ENCODE assay signal across 14 cellular contexts in the genomic region with DNA sequence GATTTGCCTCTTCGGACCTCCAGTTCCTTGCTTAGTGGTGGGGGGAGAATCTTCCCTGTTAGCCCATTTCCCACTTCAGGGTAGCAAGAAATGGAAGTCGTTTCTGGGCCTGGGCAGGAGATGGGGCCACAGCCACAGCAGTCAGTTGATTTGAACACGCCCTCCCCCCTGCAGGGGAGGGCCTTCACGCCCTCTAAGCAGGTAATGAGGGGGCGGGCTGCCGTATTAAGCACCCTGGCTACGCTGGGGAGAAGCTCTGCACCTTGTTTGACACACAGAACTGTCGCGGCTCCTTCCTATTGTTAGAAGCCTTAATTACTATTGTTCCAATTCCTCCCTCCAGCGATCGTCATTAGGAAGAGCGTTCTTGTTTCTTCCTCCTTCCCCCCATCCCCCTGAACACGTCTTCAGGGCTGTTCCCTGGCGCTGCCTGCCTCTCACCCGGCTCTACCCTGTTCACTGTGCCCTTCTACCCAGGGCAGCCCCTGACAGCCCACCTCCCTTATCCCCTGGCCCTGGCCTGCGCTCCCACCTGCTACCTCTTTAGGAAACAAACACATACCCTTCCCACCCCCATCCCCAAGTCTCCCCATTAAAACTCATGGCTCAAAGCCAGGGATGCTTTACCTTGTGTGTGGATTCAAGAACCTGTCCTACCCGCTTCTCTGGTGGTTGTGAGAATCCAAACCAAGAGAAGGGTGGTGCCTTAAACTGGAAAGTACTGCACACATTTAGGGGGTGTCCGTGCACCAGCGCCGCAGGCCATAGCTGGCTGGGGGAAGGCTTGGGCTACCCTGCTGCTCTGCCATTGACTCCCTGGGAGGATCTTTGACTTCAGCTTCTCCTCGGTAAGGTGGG.
DNase-seq lines count a peak whose midpoint lies in the region; ATAC-seq and TF ChIP-seq lines count a peak whose summit lies in the region.
"Had no signal": no experiment of that assay in that cellular context is flagged by ENCODE, and none has a peak within 500 bp of the region (broad histone marks: within the 10 kb centered on the region; RNA-seq: fewer than 3 reads in every experiment).

No MANE protein-coding gene starts in this region.

- peaks cover 8% of the 10 kb centered on the region for H3K36me3 ChIP-seq in left ventricle myocardium inferior
- no peaks in the 10 kb centered on the region for H3K36me3 ChIP-seq in spleen
- H3K36me3 ChIP-seq: uterus had no signal

- no peaks in the 10 kb centered on the region for H3K9me3 ChIP-seq in left ventricle myocardium inferior (replicated peaks)
- H3K9me3 ChIP-seq in spleen: no peaks in the 10 kb centered on the region
- H3K9me3 ChIP-seq: uterus had no signal

- 62 to 81% (median 73%) methylated on average over 20 to 21 of the region's 21 CpGs for WGBS in spleen, 5 donors

- H3K27ac ChIP-seq in left ventricle myocardium inferior (replicated peaks) (peak overlapping the region; percentile 88), spleen (no peak overlapping the region)
- H3K27ac ChIP-seq: HL-60, uterus had no signal

- H3K27me3 Mint-ChIP-seq in glutamatergic neuron (ENCODE audit: unreplicated experiment): peaks cover 24% of the 10 kb centered on the region

- peaks cover 29% of the 10 kb centered on the region for H3K9me3 Mint-ChIP-seq in glutamatergic neuron (ENCODE audit: unreplicated experiment)
- H3K9me3 Mint-ChIP-seq: activated T-helper 1 cell treated with anti-CD3 and anti-CD28 coated beads, Interleukin-12 subunit alpha, Interleukin-12 subunit beta, Interleukin-2, Interleukin-4 antibody, amounts not matched to agents 30 ng/mL and 10 ng/mL and 1 ng/mL, durations not matched to agents 14 hours and 24 hours and 36 hours; neural crest cell had no signal

- TF ChIP-seq CTCF in left ventricle myocardium inferior (IDR thresholded peaks at IDR 0.05; ENCODE audit: borderline replicate concordance) (no peak), glutamatergic neuron (IDR thresholded peaks at IDR 0.05; ENCODE audit: partially characterized antibody, unreplicated experiment) (no peak), spleen (IDR thresholded peaks at IDR 0.05 in 8 of 11, conservative IDR thresholded peaks at IDR 0.05 in 3 of 11) (no peak)

- no peak for TF ChIP-seq POLR2A in spleen (IDR thresholded peaks at IDR 0.05)

- H3K4me3 ChIP-seq in left ventricle myocardium inferior: no peak overlapping the region
- H3K4me3 ChIP-seq in spleen: no peak overlapping the region
- H3K4me3 ChIP-seq: uterus had no signal

- peaks cover 62% of the 10 kb centered on the region for H3K4me1 Mint-ChIP-seq in glutamatergic neuron (ENCODE audit: low read depth, unreplicated experiment)

- H3K36me3 Mint-ChIP-seq in glutamatergic neuron (ENCODE audit: unreplicated experiment): no peaks in the 10 kb centered on the region

- H3K4me1 ChIP-seq in left ventricle myocardium inferior: peaks cover 80% of the 10 kb centered on the region
- peaks cover 10 to 28% (median 13%) of the 10 kb centered on the region in 6 donors for H3K4me1 ChIP-seq in spleen

- intact Hi-C loops in left ventricle myocardium inferior (cut with micrococcal nuclease): no loop called here
- intact Hi-C loops in left cardiac atrium (cut with DNase I): loop anchor here in 1 of 2 donors (5.0 kb wide), 1 partner anchor 38 kb away; no protein-coding TSS in a partner anchor
- intact Hi-C loops in spleen (cut with DNase I; ENCODE audit: low total_unique reads): no loop called here

- DNase-seq in left ventricle myocardium inferior (no peak), left cardiac atrium (no peak), NCI-H2227 (lab: John Stamatoyannopoulos, UW; ENCODE audit: unreplicated experiment) (peak; percentile 52), glutamatergic neuron (no peak), spleen (no peak), globus pallidus (ENCODE audit: low spot score) (no peak)
- DNase-seq: activated CD4-positive, CD25-positive, alpha-beta regulatory T cell treated with anti-CD3 and anti-CD28 coated beads, Interleukin-2, amount 50 U/mL, for 72 hours; SHP77 treated with DMSO at 0.1 percent for 48 hours; uterus had no signal

- H3K27me3 ChIP-seq in left ventricle myocardium inferior (ENCODE audit: low read depth) (no peaks in the 10 kb centered on the region), spleen (replicated peaks in 1 of 7) (no peaks in the 10 kb centered on the region)
- H3K27me3 ChIP-seq: uterus had no signal

- H3K4me3 Mint-ChIP-seq in glutamatergic neuron (ENCODE audit: unreplicated experiment): peak overlapping the region; percentile 46
- H3K4me3 Mint-ChIP-seq: activated T-helper 1 cell treated with anti-CD3 and anti-CD28 coated beads, Interleukin-12 subunit alpha, Interleukin-12 subunit beta, Interleukin-2, Interleukin-4 antibody, amounts not matched to agents 30 ng/mL and 10 ng/mL and 1 ng/mL, durations not matched to agents 14 hours and 24 hours and 36 hours; neural crest cell had no signal

- no peak for ATAC-seq in left cardiac atrium
- no peak for ATAC-seq in GM18511 (IDR thresholded peaks at IDR 0.05; ENCODE audit: unreplicated experiment)
- ATAC-seq in GM21367 (IDR thresholded peaks at IDR 0.05; ENCODE audit: unreplicated experiment): no peak

- H3K27ac Mint-ChIP-seq in glutamatergic neuron (ENCODE audit: unreplicated experiment): peak overlapping the region; percentile 92
- H3K27ac Mint-ChIP-seq: activated T-helper 1 cell treated with anti-CD3 and anti-CD28 coated beads, Interleukin-12 subunit alpha, Interleukin-12 subunit beta, Interleukin-2, Interleukin-4 antibody, amounts not matched to agents 30 ng/mL and 10 ng/mL and 1 ng/mL, durations not matched to agents 14 hours and 24 hours and 36 hours had no signal
